In the genomic region with DNA sequence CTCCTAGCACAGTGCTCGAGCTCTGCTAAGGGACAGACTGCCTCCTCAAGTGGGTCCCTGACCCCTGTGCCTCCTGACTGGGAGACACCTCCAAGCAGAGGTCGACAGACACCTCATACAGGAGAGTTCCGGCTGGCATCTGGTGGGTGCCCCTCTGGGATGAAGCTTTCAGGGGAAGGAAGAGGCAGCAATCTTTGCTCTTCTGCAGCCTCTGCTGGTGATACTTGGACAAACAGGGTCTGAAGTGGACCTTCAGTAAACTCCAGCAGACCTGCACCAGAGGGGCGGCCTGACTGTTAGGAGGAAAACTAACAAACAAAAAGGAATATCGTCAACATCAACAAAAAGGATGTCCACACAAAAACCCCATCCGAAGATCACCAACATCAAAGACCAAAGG, we compare ENCODE assay signal across 7 cellular contexts.
DNase-seq lines count a peak whose midpoint lies in the region; ATAC-seq and TF ChIP-seq lines count a peak whose summit lies in the region.
"Not testable (repeated sequence)": the region's sequence is repeated elsewhere in the genome, so short reads cannot be mapped to it uniquely, and the experiment has no call there.

No MANE protein-coding gene starts in this region.

- H2BK15ac ChIP-seq in IMR-90 (ENCODE audit: low read depth, low read length) = not testable (repeated sequence)

- not testable (repeated sequence) for H3K4me3 ChIP-seq in IMR-90 (ENCODE audit: insufficient read depth, low read depth, low read length); astrocyte of the spinal cord (ENCODE audit: low read depth, low read length); fibroblast of lung (replicated peaks in 1 of 4; ENCODE audit: control extremely low read depth in 1 of 4, insufficient read depth in 1 of 4, low read depth in 3 of 4, low read length in 4 of 4); right cardiac atrium (ENCODE audit: low read length)

- not testable (repeated sequence) for H3K27me3 ChIP-seq in IMR-90 (ENCODE audit: control insufficient read depth, insufficient read depth, low read length); fibroblast of lung (ENCODE audit: control insufficient read depth, insufficient read depth, low read length); right cardiac atrium (ENCODE audit: control insufficient read depth, insufficient read depth)

- not testable (repeated sequence) for TF ChIP-seq POLR2A in IMR-90 (IDR thresholded peaks at IDR 0.05; ENCODE audit: low read depth, low read length)

- peak overlapping the region; percentile 40; the same call in 1 of the 2 replicates for H4K5ac ChIP-seq in IMR-90 (ENCODE audit: low read depth, low read length)

- not testable (repeated sequence) for H3K27ac ChIP-seq in IMR-90 (ENCODE audit: insufficient read depth, low read length); fibroblast of lung (ENCODE audit: insufficient read depth, low read length); right cardiac atrium (ENCODE audit: low read length)

- H3K4me1 Mint-ChIP-seq in progenitor cell of endocrine pancreas (ENCODE audit: low read depth) = not testable (repeated sequence)

- TF ChIP-seq CTCF in IMR-90 (conservative IDR thresholded peaks at IDR 0.05; ENCODE audit: low read depth, low read length) (peak; percentile 54), astrocyte of the spinal cord (IDR thresholded peaks at IDR 0.05; ENCODE audit: low read depth, low read length) (peak; percentile 60), fibroblast of lung (conservative IDR thresholded peaks at IDR 0.05 in 1 of 2, IDR thresholded peaks at IDR 0.05 in 1 of 2; ENCODE audit: low read depth in 1 of 2, low read length in 2 of 2) (peak; percentile 40 to 51), progenitor cell of endocrine pancreas (IDR thresholded peaks at IDR 0.05; ENCODE audit: unreplicated experiment) (peak; percentile 28)

- not testable (repeated sequence) for H3K23ac ChIP-seq in IMR-90 (ENCODE audit: low read depth, low read length)

- not testable (repeated sequence) for H3K56ac ChIP-seq in IMR-90 (ENCODE audit: extremely low read depth, insufficient read depth, low read length)

- H4K8ac ChIP-seq in IMR-90 (ENCODE audit: low read depth in 2 of 2, low read length in 2 of 2) = not testable (repeated sequence)

- not testable (repeated sequence) for BruUV-seq in IMR-90 (replicated peaks; lab: Mats Ljungman, UMichigan)

- H4K20me1 ChIP-seq in IMR-90 (ENCODE audit: insufficient read depth, low read length); fibroblast of lung (ENCODE audit: control insufficient read depth, extremely low read depth, insufficient read depth, low read length): not testable (repeated sequence)

- not testable (repeated sequence) for H2BK5ac ChIP-seq in IMR-90 (ENCODE audit: low read depth, low read length, poor library complexity, severe bottlenecking)

- H3K4ac ChIP-seq in IMR-90 (ENCODE audit: low read depth, low read length) = peak overlapping the region; percentile 45; the same call in 1 of the 2 replicates

- POLR2A ChIA-PET in IMR-90 (lab: Charles Lee; ENCODE audit: unreplicated experiment) = not testable (repeated sequence)

- H3K9ac ChIP-seq in IMR-90 (ENCODE audit: low read depth, low read length); fibroblast of lung (ENCODE audit: insufficient read depth, low read length): not testable (repeated sequence)

- not testable (repeated sequence) for H3K4me2 ChIP-seq in IMR-90 (ENCODE audit: low read depth, low read length); fibroblast of lung (ENCODE audit: extremely low read depth, insufficient read depth, low read length)

- H3K14ac ChIP-seq in IMR-90 (replicated peaks; ENCODE audit: low read depth, low read length) = not testable (repeated sequence)

- H2AK5ac ChIP-seq in IMR-90 (ENCODE audit: low read depth, low read length) = peak overlapping the region; percentile 80; the same call in 1 of the 2 replicates

- not testable (repeated sequence) for H3K36me3 Mint-ChIP-seq in progenitor cell of endocrine pancreas (ENCODE audit: insufficient read depth)

- not testable (repeated sequence) for H3K36me3 ChIP-seq in IMR-90 (ENCODE audit: control insufficient read depth, insufficient read depth, low read length); fibroblast of lung (ENCODE audit: control insufficient read depth, insufficient read depth, low read length)

- 60% methylated on average over 1 of the region's 6 CpGs; no CpG with 5 or more reads in 1 of the 2 experiments for WGBS in IMR-90 (ENCODE audit: extremely low coverage in 2 of 2, insufficient read length in 1 of 2), 2 experiments
- WGBS in right cardiac atrium = 85% methylated on average over 6 of the region's 6 CpGs

- peak; percentile 60; the same call in 1 of the 2 replicates for ATAC-seq in IMR-90 (ENCODE audit: low read depth)
- not testable (repeated sequence) for ATAC-seq in right cardiac atrium

- peak overlapping the region; percentile 66; the same call in 1 of the 2 replicates for H2BK20ac ChIP-seq in IMR-90 (ENCODE audit: low read depth, low read length)

- not testable (repeated sequence) for H3K4me1 ChIP-seq in IMR-90 (ENCODE audit: control insufficient read depth, insufficient read depth, low read length); fibroblast of lung (ENCODE audit: control insufficient read depth, extremely low read depth, insufficient read depth, low read length); right cardiac atrium (ENCODE audit: control insufficient read depth, insufficient read depth, low read length)

- H2AK9ac ChIP-seq in IMR-90 (replicated peaks; ENCODE audit: low read depth, low read length, poor library complexity) = not testable (repeated sequence)

- in situ Hi-C loops in IMR-90 (cut with MboI; ENCODE audit: low sequenced_read_pairs); astrocyte of the spinal cord (cut with HindIII; ENCODE audit: low sequenced_read_pairs): not testable (repeated sequence)

- not testable (repeated sequence) for H2AFZ ChIP-seq in IMR-90 (replicated peaks; ENCODE audit: low read length, poor library complexity); fibroblast of lung (ENCODE audit: low read length)

- not testable (repeated sequence) for H3K79me1 ChIP-seq in IMR-90 (ENCODE audit: low read depth in 1 of 2, low read length in 2 of 2)

- dilution Hi-C loops in IMR-90 (cut with HindIII; ENCODE audit: low sequenced_read_pairs, unreplicated experiment) = not testable (repeated sequence)

- H3K9me3 Mint-ChIP-seq in progenitor cell of endocrine pancreas (ENCODE audit: low read depth) = not testable (repeated sequence)

- peak overlapping the region; percentile 88 for H3K18ac ChIP-seq in IMR-90 (ENCODE audit: low read depth, low read length)

- intact Hi-C loops in IMR-90 (cut with micrococcal nuclease) = loop anchor here (5.0 kb wide), 1 partner anchor 61 kb away; a partner anchor contains a TSS
- intact Hi-C loops in right cardiac atrium (cut with DNase I) = loop anchor here in 1 of 4 donors (10.0 kb wide), 1 partner anchor 58 kb away; a partner anchor contains a TSS

- H3K27me3 Mint-ChIP-seq in progenitor cell of endocrine pancreas = not testable (repeated sequence)

- DNase-seq in EH (ENCODE audit: low read depth) = peak; percentile 53
- not testable (repeated sequence) for DNase-seq in IMR-90; progenitor cell of endocrine pancreas (ENCODE audit: low spot score, unreplicated experiment)
- DNase-seq in RPMI7951 (ENCODE audit: low read depth) = peak; percentile 8
- peak; percentile 11 for DNase-seq in astrocyte of the spinal cord (ENCODE audit: low read depth, low spot score)
- DNase-seq in fibroblast of lung (ENCODE audit: low read depth in 2 of 2) = peak in 1 of 2 donors; percentile 28
- DNase-seq in right cardiac atrium = peak; percentile 24 to 51 (median 47)

- not testable (repeated sequence) for H3K4me3 Mint-ChIP-seq in progenitor cell of endocrine pancreas (ENCODE audit: low read depth)

- not testable (repeated sequence) for H3K79me2 ChIP-seq in fibroblast of lung (ENCODE audit: control insufficient read depth, insufficient read depth, low read length)

- CTCF ChIA-PET in IMR-90 (lab: Yijun Ruan, JAX) = interaction anchor here (0.6 to 0.9 kb wide), 2 partner anchors 102 to 112 kb away, joined by 3 read pairs; no protein-coding TSS in a partner anchor

- peak overlapping the region; percentile 70 for H2BK120ac ChIP-seq in IMR-90 (ENCODE audit: low read depth, low read length)

- H3K27ac Mint-ChIP-seq in progenitor cell of endocrine pancreas = not testable (repeated sequence)

- TF ChIP-seq RAD21 in IMR-90 (IDR thresholded peaks at IDR 0.05; ENCODE audit: low read length) = peak; percentile 60

- H4K91ac ChIP-seq in IMR-90 (ENCODE audit: insufficient read depth, low read depth, low read length) = 0 out of 2 replicates have a peak overlapping the region, but pooled peaks have one; percentile 57

- not testable (repeated sequence) for H3K9me3 ChIP-seq in IMR-90 (ENCODE audit: control insufficient read depth, insufficient read depth, low read length); fibroblast of lung (ENCODE audit: control insufficient read depth, insufficient read depth, low read depth, low read length); right cardiac atrium (ENCODE audit: control insufficient read depth, low read length)

- not testable (repeated sequence) for H3K9me1 ChIP-seq in IMR-90 (ENCODE audit: insufficient read depth, low read length)

TF ChIP-seq in IMR-90, 13 proteins besides CTCF, POLR2A, EP300 and RAD21:
- TF ChIP-seq SMC3 (IDR thresholded peaks at IDR 0.05; ENCODE audit: low read depth, low read length) = peak; percentile 57
